8 cellular contexts compared by ENCODE assay signal in the genomic region with DNA sequence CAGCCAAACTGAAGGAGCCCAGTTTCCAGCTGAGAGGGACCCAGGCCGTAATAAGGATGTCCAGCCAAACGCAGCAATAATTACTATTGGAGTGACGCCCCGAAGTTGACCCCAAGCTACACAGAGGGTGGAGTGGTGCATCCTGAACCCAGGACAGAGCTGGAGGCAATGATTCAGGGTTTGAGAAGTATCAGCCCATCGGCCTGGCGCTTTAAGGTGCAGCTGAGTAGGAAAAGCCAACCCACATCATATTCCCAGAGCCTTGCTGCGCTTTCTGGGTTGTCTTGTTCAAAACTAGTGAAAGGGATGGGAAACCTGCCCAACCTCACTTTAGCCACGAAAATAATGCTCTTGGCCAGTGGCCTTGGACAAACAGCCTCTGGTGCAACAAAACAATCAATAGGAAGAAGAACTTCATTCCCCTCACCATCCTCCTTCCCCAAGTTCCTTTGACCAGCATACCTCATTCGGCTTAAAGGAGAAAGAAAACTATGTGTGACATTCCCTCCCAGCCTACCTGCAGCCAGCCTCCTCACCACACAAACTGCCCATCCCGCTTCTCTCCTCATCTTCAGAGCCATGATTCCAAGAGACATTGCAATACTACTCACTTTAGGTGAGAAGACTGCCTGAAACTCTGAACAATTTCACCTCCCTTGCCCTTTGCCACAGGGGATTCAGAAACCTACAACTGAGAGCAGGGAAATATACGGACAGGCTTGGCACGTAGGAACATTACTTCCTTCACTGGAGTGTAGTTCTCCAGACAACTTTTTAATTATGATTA.
DNase-seq lines count a peak whose midpoint lies in the region; ATAC-seq and TF ChIP-seq lines count a peak whose summit lies in the region.

No MANE protein-coding gene starts in this region.

- peaks cover 17% of the 10 kb centered on the region for H3K36me3 Mint-ChIP-seq in T-helper 17 cell (ENCODE audit: low read depth)

- ATAC-seq in T-helper 17 cell (no peak), HG02588 (IDR thresholded peaks at IDR 0.05; ENCODE audit: unreplicated experiment) (no peak)

- peak overlapping the region; percentile 85 for H3K27ac ChIP-seq in 22Rv1

- H3K27me3 Mint-ChIP-seq in T-helper 17 cell, result no peaks in the 10 kb centered on the region

- peak overlapping the region; percentile 98 for H3K4me3 ChIP-seq in fibroblast of the aortic adventitia (ENCODE audit: low read depth, low read length)

- peaks cover 48% of the 10 kb centered on the region for H3K4me1 Mint-ChIP-seq in T-helper 17 cell

- H3K27ac Mint-ChIP-seq in T-helper 17 cell, result peak overlapping the region; percentile 81

- H3K4me3 Mint-ChIP-seq in T-helper 17 cell, result peak overlapping the region; percentile 98

- no peaks in the 10 kb centered on the region for H3K9me3 ChIP-seq in T-helper 17 cell (ENCODE audit: control insufficient read depth, low read length, poor library complexity, severe bottlenecking)

- TF ChIP-seq CTCF in 22Rv1 (IDR thresholded peaks at IDR 0.05), result no peak
- no peak for TF ChIP-seq CTCF in fibroblast of the aortic adventitia (IDR thresholded peaks at IDR 0.05; ENCODE audit: insufficient read depth, low read length)

- DNase-seq in GM03348 (ENCODE audit: low spot score) (peak; percentile 41), T-helper 17 cell (no peak), fibroblast of the aortic adventitia (ENCODE audit: low read depth) (peak; percentile 73), occipital lobe (lab: John Stamatoyannopoulos, UW) (peak; percentile 60), T-helper 9 cell (no peak)
- no peak for DNase-seq in stimulated activated naive CD4-positive, alpha-beta T cell (lab: John Stamatoyannopoulos, UW)

Comparison
In these comparisons a context has a peak if more than half of its experiments do, and no peak if none do; other contexts are left out.
1. DNase-seq: peak in GM03348 (single experiment), fibroblast of the aortic adventitia (single experiment) and occipital lobe (single experiment); none in T-helper 17 cell (0 of 3), stimulated activated naive CD4-positive, alpha-beta T cell (0 of 6) and T-helper 9 cell (single experiment).